Comparison of ENCODE assay signal across 18 cellular contexts in genomic region chr11:33471541-33471940, GRCh38.
DNase-seq lines count a peak whose midpoint lies in the region; TF ChIP-seq lines count a peak whose summit lies in the region.
"Had no signal": no experiment of that assay in that cellular context is flagged by ENCODE, and none has a peak within 500 bp of the region (broad histone marks: within the 10 kb centered on the region; RNA-seq: fewer than 3 reads in every experiment).

No MANE protein-coding gene starts in this region.

- no peak for TF ChIP-seq POLR2A in adrenal gland (IDR thresholded peaks at IDR 0.05)

- in situ Hi-C loops in G401 (cut with HindIII; ENCODE audit: low sequenced_read_pairs), result no loop called here
- in situ Hi-C loops in astrocyte of the spinal cord (cut with HindIII; ENCODE audit: low sequenced_read_pairs), result no loop called here

- no peaks in the 10 kb centered on the region for H3K4me1 ChIP-seq in adrenal gland (replicated peaks in 1 of 2)

- DNase-seq in G401 (ENCODE audit: low spot score), result peak; percentile 94
- DNase-seq in NCI-H226, result peak; percentile 33
- DNase-seq in astrocyte of the spinal cord (ENCODE audit: low read depth, low spot score), result peak; percentile 29
- peak; percentile 27 for DNase-seq in fibroblast of the aortic adventitia (ENCODE audit: low read depth)
- DNase-seq in HT-29 (ENCODE audit: low spot score), result no peak
- no peak for DNase-seq in HPDE6-E6E7 (ENCODE audit: extremely low spot score)
- DNase-seq in kidney glomerular epithelial cell (lab: John Stamatoyannopoulos, UW), result no peak
- DNase-seq in adrenal gland, result no peak
- DNase-seq: Calu3, DMS79 treated with DMSO at 0.1 percent for 48 hours, Karpas-422, NCI-H1105, NCI-H1436 treated with DMSO at 0.1 percent for 48 hours, NCI-H187 treated with DMSO at 0.1 percent for 48 hours, NCI-H524 treated with DMSO at 0.1 percent for 48 hours, NCI-H82, OCI-M1, SJCRH30 had no signal

- no peak overlapping the region for H3K4me3 ChIP-seq in astrocyte of the spinal cord (ENCODE audit: low read depth, low read length)
- no peak overlapping the region for H3K4me3 ChIP-seq in fibroblast of the aortic adventitia (ENCODE audit: low read depth, low read length)
- no peak overlapping the region for H3K4me3 ChIP-seq in adrenal gland
- H3K4me3 ChIP-seq: SJCRH30 had no signal

- H3K36me3 ChIP-seq in adrenal gland (replicated peaks in 1 of 2), result no peaks in the 10 kb centered on the region
- H3K36me3 ChIP-seq: SJCRH30 had no signal

- no peak for TF ChIP-seq CTCF in astrocyte of the spinal cord (IDR thresholded peaks at IDR 0.05; ENCODE audit: low read depth, low read length)
- TF ChIP-seq CTCF in fibroblast of the aortic adventitia (IDR thresholded peaks at IDR 0.05; ENCODE audit: insufficient read depth, low read length), result no peak
- no peak for TF ChIP-seq CTCF in adrenal gland (IDR thresholded peaks at IDR 0.05)

- no peaks in the 10 kb centered on the region for H3K27me3 ChIP-seq in adrenal gland
- H3K27me3 ChIP-seq: SJCRH30 had no signal

- WGBS in adrenal gland, 4 donors, result 62 to 79% (median 71%) methylated on average over 1 of the region's 1 CpG; no CpG with 5 or more reads in 1 of the 4 donors

- no peak overlapping the region for H3K27ac ChIP-seq in adrenal gland
- H3K27ac ChIP-seq: SJCRH30 had no signal

- intact Hi-C loops in adrenal gland (cut with DNase I), result no loop called here

- H3K9me3 ChIP-seq in adrenal gland (replicated peaks in 1 of 3), result no peaks in the 10 kb centered on the region
- H3K9me3 ChIP-seq: SJCRH30 had no signal

Comparison
In these comparisons a context has a peak if more than half of its experiments do, and no peak if none do; other contexts are left out.
1. DNase-seq: peak in G401 (single experiment), NCI-H226 (single experiment), astrocyte of the spinal cord (single experiment) and fibroblast of the aortic adventitia (single experiment); none in HT-29 (single experiment), HPDE6-E6E7 (single experiment), kidney glomerular epithelial cell (single experiment) and adrenal gland (0 of 7).